2 cellular contexts compared by ENCODE assay signal in genomic region chr2:172993924-172994717, GRCh38.
TF ChIP-seq lines count a peak whose summit lies in the region.

No MANE protein-coding gene starts in this region.

TF ChIP-seq in A549, 52 proteins besides CTCF, POLR2A, EP300 and RAD21:
- TF ChIP-seq CBX8 (IDR thresholded peaks at IDR 0.05) (no peak), HOXB13 (CRISPR knock-in tag; IDR thresholded peaks at IDR 0.05; ENCODE audit: low read depth) (peak; percentile 9; the same call in 1 of the 2 replicates), FOSL2 (IDR thresholded peaks at IDR 0.05) (no peak), FOSL2 (CRISPR knock-in tag; IDR thresholded peaks at IDR 0.05) (peak; percentile 37; the same call in 1 of the 2 replicates)

TF ChIP-seq in IMR-90, 13 proteins besides CTCF, POLR2A, EP300 and RAD21:
- no peak for TF ChIP-seq MAFK (IDR thresholded peaks at IDR 0.05; ENCODE audit: low read depth, low read length)
- no peak for TF ChIP-seq RFX5 (IDR thresholded peaks at IDR 0.05; ENCODE audit: low read depth, low read length)
